ENCODE assay signal across 21 cellular contexts in the genomic region with DNA sequence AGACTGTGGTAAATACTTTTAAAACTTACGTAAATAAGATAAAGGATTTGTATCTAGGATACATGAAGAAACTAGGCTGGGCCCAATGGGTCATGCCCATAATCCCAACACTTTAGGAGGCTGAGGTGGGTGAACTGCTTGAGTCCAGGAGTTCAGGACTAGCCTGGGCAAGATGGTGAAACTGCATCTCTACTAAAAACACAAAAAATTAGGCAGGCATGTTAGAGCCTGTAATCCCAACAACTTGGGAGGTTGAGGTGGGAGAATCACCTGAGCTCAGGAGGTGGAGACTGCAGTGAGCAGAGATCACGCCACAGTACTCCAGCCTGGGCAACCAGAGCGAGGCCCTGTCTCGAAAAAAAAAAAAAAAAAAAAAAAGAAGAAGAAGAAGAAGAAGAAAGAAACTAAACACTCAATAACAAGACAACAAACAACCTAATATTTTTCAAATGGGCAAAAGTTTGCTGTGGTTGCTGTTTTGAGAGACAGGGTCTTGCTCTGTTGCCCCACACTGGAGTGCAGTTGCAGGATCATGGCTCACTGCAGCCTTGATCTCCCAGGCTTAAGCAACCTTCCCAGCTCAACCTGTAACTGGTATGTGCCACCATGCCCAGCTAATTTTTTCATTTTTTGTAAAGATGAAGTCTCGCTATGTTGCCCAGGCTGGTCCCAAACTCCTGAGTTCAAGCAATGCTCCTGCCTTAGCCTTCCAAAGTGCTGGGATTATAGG.
A peak's percentile ranks its signal among the peaks of the same experiment; 100 is the strongest.
DNase-seq lines count a peak whose midpoint lies in the region; ATAC-seq, FAIRE-seq and TF ChIP-seq lines count a peak whose summit lies in the region.
"Had no signal": no experiment of that assay in that cellular context is flagged by ENCODE, and none has a peak within 500 bp of the region (broad histone marks: within the 10 kb centered on the region; RNA-seq: fewer than 3 reads in every experiment).

No MANE protein-coding gene starts in this region.

- no peak for TF ChIP-seq CTCF in GM12878 (IDR thresholded peaks at IDR 0.05 in 2 of 3, conservative IDR thresholded peaks at IDR 0.05 in 1 of 3; ENCODE audit: control insufficient read depth in 2 of 3, extremely low read depth in 1 of 3, insufficient read depth in 1 of 3, low read depth in 3 of 3, low read length in 3 of 3)
- no peak for TF ChIP-seq CTCF in foreskin keratinocyte (conservative IDR thresholded peaks at IDR 0.05)

- DNase-seq in activated T-cell treated with anti-CD3 and anti-CD28 coated beads, Interleukin-2, amount 50 U/mL, for 72 hours = no peak
- no peak for DNase-seq in activated T-cell treated with anti-CD3 and anti-CD28 coated beads, Interleukin-2, amount 50 U/mL, for 4 hours
- DNase-seq in GM12878 (ENCODE audit: low read depth, low spot score) (no peak), foreskin keratinocyte (peak; percentile 42 to 71), ureter (ENCODE audit: low spot score) (no peak), NCI-H526 (lab: John Stamatoyannopoulos, UW) (no peak)
- DNase-seq in activated CD8-positive, alpha-beta memory T cell treated with anti-CD3 and anti-CD28 coated beads, Interleukin-2, amount 10 ng/mL, durations not matched to agents 7 days and 5 days = no peak
- no peak for DNase-seq in stimulated activated naive CD4-positive, alpha-beta T cell treated with Interleukin-2 at 50 U/mL for 16 hours (lab: John Stamatoyannopoulos, UW)
- DNase-seq: 8988T; BE2C; CD8-positive, alpha-beta T cell; DMS79; KBM-7; NCI-H1436; NCI-H2029; NCI-H2171 treated with DMSO at 0.1 percent for 48 hours; NCI-H446 treated with DMSO at 0.1 percent for 48 hours; NCI-H748 treated with DMSO at 0.1 percent for 48 hours; PC-9 had no signal

- TF ChIP-seq RAD21 in GM12878 (IDR thresholded peaks at IDR 0.05; ENCODE audit: insufficient read depth, low read depth, low read length) = no peak

- no peaks in the 10 kb centered on the region; the same call in 1 of the 3 replicates for H3K9me3 ChIP-seq in GM12878 (replicated peaks; ENCODE audit: control insufficient read depth, insufficient read depth, low read length)
- H3K9me3 ChIP-seq: BE2C, HAP-1 had no signal

- H3K4me2 ChIP-seq in GM12878 (ENCODE audit: control insufficient read depth, insufficient read depth) = no peak overlapping the region
- H3K4me2 ChIP-seq: PC-9 had no signal

- peak; percentile 27 for FAIRE-seq in GM12878 (lab: Jason Lieb, UNC)
- FAIRE-seq: D721Med had no signal

- intact Hi-C loops in GM12878 (cut with micrococcal nuclease; ENCODE audit: unreplicated experiment) = no loop called here

- TF ChIP-seq POLR2A in GM12878 (IDR thresholded peaks at IDR 0.05; ENCODE audit: low read depth, low read length) = no peak

- H3K79me2 ChIP-seq in GM12878 (ENCODE audit: control insufficient read depth, insufficient read depth, low read length) = no peaks in the 10 kb centered on the region; the same call in 1 of the 2 replicates

- 98% methylated on average over 3 of the region's 5 CpGs for WGBS in GM12878 (ENCODE audit: insufficient coverage, insufficient replicate concordance, low lambda C conversion rate, missing lambda C conversion rate)

- TF ChIP-seq EP300 in GM12878 (IDR thresholded peaks at IDR 0.05; ENCODE audit: borderline replicate concordance in 1 of 2, control insufficient read depth in 1 of 2, low read depth in 2 of 2, low read length in 2 of 2) = no peak

- no peak for ATAC-seq in activated T-cell treated with anti-CD3 and anti-CD28 coated beads, Interleukin-2, amount 50 U/mL, for 72 hours (replicated peaks in 1 of 2)
- ATAC-seq in activated T-cell treated with anti-CD3 and anti-CD28 coated beads, Interleukin-2, amount 50 U/mL, for 4 hours = no peak
- ATAC-seq in GM12878 = no peak
- no peak for ATAC-seq in foreskin keratinocyte
- ATAC-seq in activated CD8-positive, alpha-beta memory T cell treated with anti-CD3 and anti-CD28 coated beads, Interleukin-2, amount 10 ng/mL, durations not matched to agents 7 days and 5 days = no peak
- ATAC-seq: CD8-positive, alpha-beta T cell had no signal

- H3K36me3 ChIP-seq in GM12878 (ENCODE audit: control insufficient read depth in 2 of 2, insufficient read depth in 2 of 2, low read length in 1 of 2) = peaks cover 0 to 5% of the 10 kb centered on the region in 2 experiments; a peak in 2 of 4 replicates
- H3K36me3 ChIP-seq: BE2C had no signal

- POLR2A ChIA-PET in GM12878 (lab: Charles Lee) = interaction anchor here (0.6 kb wide), 1 partner anchor 676 kb away, joined by 5 read pairs; no protein-coding TSS in a partner anchor

- in situ Hi-C loops in GM12878 (cut with MboI) = no loop called here

- CTCF ChIA-PET in GM12878 (lab: Yijun Ruan, JAX) = interaction anchor here (0.7 kb wide), 1 partner anchor 105 kb away, joined by 3 read pairs; no protein-coding TSS in a partner anchor
- CTCF ChIA-PET in activated CD8-positive, alpha-beta memory T cell treated with anti-CD3 and anti-CD28 coated beads, Interleukin-2, amount 10 ng/mL, durations not matched to agents 7 days and 5 days (lab: Charles Lee) = interaction anchor here (1.3 kb wide), 1 partner anchor 60 kb away, joined by 3 read pairs; no protein-coding TSS in a partner anchor

- peak overlapping the region; percentile 37 for H3K27ac Mint-ChIP-seq in activated T-cell treated with anti-CD3 and anti-CD28 coated beads, Interleukin-2, amount 50 U/mL, for 72 hours
- no peak overlapping the region for H3K27ac Mint-ChIP-seq in activated CD8-positive, alpha-beta memory T cell treated with anti-CD3 and anti-CD28 coated beads, Interleukin-2, amount 10 ng/mL, durations not matched to agents 7 days and 5 days
- H3K27ac Mint-ChIP-seq: CD8-positive, alpha-beta T cell had no signal

- no peak overlapping the region for H3K4me3 ChIP-seq in GM12878
- H3K4me3 ChIP-seq: HAP-1, PC-9 had no signal

- no peaks in the 10 kb centered on the region for H3K27me3 Mint-ChIP-seq in activated T-cell treated with anti-CD3 and anti-CD28 coated beads, Interleukin-2, amount 50 U/mL, for 72 hours (ENCODE audit: low read depth)
- H3K27me3 Mint-ChIP-seq in activated T-cell treated with anti-CD3 and anti-CD28 coated beads, Interleukin-2, amount 50 U/mL, for 4 hours (ENCODE audit: low read depth) = no peaks in the 10 kb centered on the region
- no peaks in the 10 kb centered on the region for H3K27me3 Mint-ChIP-seq in activated CD8-positive, alpha-beta memory T cell treated with anti-CD3 and anti-CD28 coated beads, Interleukin-2, amount 10 ng/mL, durations not matched to agents 7 days and 5 days

- peaks cover 0 to 3% of the 10 kb centered on the region in 2 donors for H3K9me3 Mint-ChIP-seq in activated T-cell treated with anti-CD3 and anti-CD28 coated beads, Interleukin-2, amount 50 U/mL, for 72 hours
- no peaks in the 10 kb centered on the region for H3K9me3 Mint-ChIP-seq in activated T-cell treated with anti-CD3 and anti-CD28 coated beads, Interleukin-2, amount 50 U/mL, for 4 hours
- peaks cover 4% of the 10 kb centered on the region for H3K9me3 Mint-ChIP-seq in activated CD8-positive, alpha-beta memory T cell treated with anti-CD3 and anti-CD28 coated beads, Interleukin-2, amount 10 ng/mL, durations not matched to agents 7 days and 5 days (ENCODE audit: low read depth)
- H3K9me3 Mint-ChIP-seq: CD8-positive, alpha-beta T cell had no signal

- H3K4me1 ChIP-seq in GM12878 (ENCODE audit: control insufficient read depth, insufficient read depth, low read length) (peaks cover 3% of the 10 kb centered on the region; the same call in 1 of the 2 replicates), foreskin keratinocyte (peaks cover 22% of the 10 kb centered on the region)
- H3K4me1 ChIP-seq: BE2C had no signal

- SMC1A ChIA-PET in GM12878 (lab: Charles Lee; ENCODE audit: uncharacterized antibody, unreplicated experiment) = no interaction called here

- no peak overlapping the region for H3K9ac ChIP-seq in GM12878 (ENCODE audit: control insufficient read depth, insufficient read depth, low read length)

- no peaks in the 10 kb centered on the region for H4K20me1 ChIP-seq in GM12878 (ENCODE audit: control insufficient read depth, insufficient read depth)

- no peak overlapping the region for H3K4me3 Mint-ChIP-seq in activated T-cell treated with anti-CD3 and anti-CD28 coated beads, Interleukin-2, amount 50 U/mL, for 72 hours
- H3K4me3 Mint-ChIP-seq in activated T-cell treated with anti-CD3 and anti-CD28 coated beads, Interleukin-2, amount 50 U/mL, for 4 hours = no peak overlapping the region
- no peak overlapping the region for H3K4me3 Mint-ChIP-seq in activated CD8-positive, alpha-beta memory T cell treated with anti-CD3 and anti-CD28 coated beads, Interleukin-2, amount 10 ng/mL, durations not matched to agents 7 days and 5 days
- H3K4me3 Mint-ChIP-seq: CD8-positive, alpha-beta T cell had no signal

- H3K27me3 ChIP-seq in GM12878 (replicated peaks in 1 of 2; ENCODE audit: control insufficient read depth in 2 of 2, insufficient read depth in 2 of 2, low read length in 1 of 2) (no peaks in the 10 kb centered on the region), foreskin keratinocyte (no peaks in the 10 kb centered on the region)
- H3K27me3 ChIP-seq: BE2C had no signal

- no peak overlapping the region for H3K27ac ChIP-seq in GM12878 (ENCODE audit: control insufficient read depth, insufficient read depth)
- peak overlapping the region; percentile 55 for H3K27ac ChIP-seq in foreskin keratinocyte

- H2AFZ ChIP-seq in GM12878 (ENCODE audit: control insufficient read depth, low read depth, low read length) = no peak overlapping the region
- H2AFZ ChIP-seq: PC-9 had no signal

- peaks cover 8% of the 10 kb centered on the region for H3K4me1 Mint-ChIP-seq in activated T-cell treated with anti-CD3 and anti-CD28 coated beads, Interleukin-2, amount 50 U/mL, for 72 hours (ENCODE audit: low read depth)
- H3K4me1 Mint-ChIP-seq in activated T-cell treated with anti-CD3 and anti-CD28 coated beads, Interleukin-2, amount 50 U/mL, for 4 hours (ENCODE audit: low read depth) = peaks cover 2% of the 10 kb centered on the region
- H3K4me1 Mint-ChIP-seq in activated CD8-positive, alpha-beta memory T cell treated with anti-CD3 and anti-CD28 coated beads, Interleukin-2, amount 10 ng/mL, durations not matched to agents 7 days and 5 days = peaks cover 6% of the 10 kb centered on the region

- RAD21 ChIA-PET in GM12878 (lab: Charles Lee; ENCODE audit: unreplicated experiment) = no interaction called here

- BruUV-seq in GM12878 (replicated peaks; lab: Mats Ljungman, UMichigan) = no TSS peak

- H3K36me3 Mint-ChIP-seq in activated T-cell treated with anti-CD3 and anti-CD28 coated beads, Interleukin-2, amount 50 U/mL, for 72 hours (ENCODE audit: insufficient read depth in 2 of 2) = peaks cover 7 to 17% of the 10 kb centered on the region in 2 donors
- peaks cover 28% of the 10 kb centered on the region for H3K36me3 Mint-ChIP-seq in activated T-cell treated with anti-CD3 and anti-CD28 coated beads, Interleukin-2, amount 50 U/mL, for 4 hours (ENCODE audit: insufficient read depth)
- peaks cover 49% of the 10 kb centered on the region for H3K36me3 Mint-ChIP-seq in activated CD8-positive, alpha-beta memory T cell treated with anti-CD3 and anti-CD28 coated beads, Interleukin-2, amount 10 ng/mL, durations not matched to agents 7 days and 5 days

TF ChIP-seq in GM12878, 131 proteins besides CTCF, POLR2A, EP300 and RAD21 (continues in another document):
- TF ChIP-seq NR2C2 (IDR thresholded peaks at IDR 0.05; ENCODE audit: borderline replicate concordance, control insufficient read depth, insufficient read length, low read depth) = no peak
- TF ChIP-seq ETV6 (conservative IDR thresholded peaks at IDR 0.05 in 1 of 2, IDR thresholded peaks at IDR 0.05 in 1 of 2; ENCODE audit: borderline replicate concordance in 1 of 2, low read depth in 1 of 2) = no peak
- no peak for TF ChIP-seq PML (IDR thresholded peaks at IDR 0.05; ENCODE audit: low read length)

Comparison
In these comparisons a context has a peak if more than half of its experiments do, and no peak if none do; other contexts are left out.
1. DNase-seq: peak in foreskin keratinocyte (2 of 2); none in activated T-cell treated with anti-CD3 and anti-CD28 coated beads, Interleukin-2, amount 50 U/mL, for 72 hours (0 of 2), activated T-cell treated with anti-CD3 and anti-CD28 coated beads, Interleukin-2, amount 50 U/mL, for 4 hours (single experiment), GM12878 (single experiment), ureter (single experiment), activated CD8-positive, alpha-beta memory T cell treated with anti-CD3 and anti-CD28 coated beads, Interleukin-2, amount 10 ng/mL, durations not matched to agents 7 days and 5 days (single experiment), NCI-H526 (0 of 2) and stimulated activated naive CD4-positive, alpha-beta T cell treated with Interleukin-2 at 50 U/mL for 16 hours (single experiment).